ENCODE assay signal across 10 cellular contexts in the genomic region with DNA sequence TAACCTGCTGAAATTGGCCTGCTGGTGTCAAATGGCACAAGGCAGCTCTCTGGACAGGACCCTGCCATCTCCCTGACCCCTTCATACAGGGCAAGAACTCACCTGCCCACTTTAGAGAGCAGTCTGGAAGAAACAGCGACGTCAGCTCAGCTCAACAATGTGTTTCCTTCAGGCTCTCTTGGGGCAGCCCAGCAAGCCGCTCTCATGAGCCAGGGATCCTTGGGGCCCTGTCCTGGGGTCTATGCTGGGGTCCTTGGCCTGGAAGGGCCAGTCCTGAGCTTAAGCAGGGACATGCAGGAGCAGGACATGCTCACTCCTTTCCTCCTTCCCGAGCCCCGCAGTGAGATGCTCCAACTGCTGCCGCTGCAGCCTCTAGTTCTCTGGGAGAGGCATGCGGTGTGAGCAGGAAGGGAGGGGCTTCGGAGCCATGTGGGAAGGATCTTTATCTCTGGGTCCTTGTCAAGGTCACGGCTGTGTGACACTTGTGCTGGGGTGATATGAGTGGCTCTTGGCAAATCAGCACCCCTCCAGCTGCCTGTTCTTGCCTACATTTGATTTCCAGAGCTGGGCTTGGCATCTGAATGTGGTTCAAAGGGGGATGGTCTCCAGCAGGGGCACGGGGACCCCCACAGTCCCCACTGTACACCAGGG. TPM values are rescaled to one million over a fixed set of nuclear protein-coding genes. Genes with fewer than 3 reads are reported as not detected.
DNase-seq lines count a peak whose midpoint lies in the region; ATAC-seq and TF ChIP-seq lines count a peak whose summit lies in the region.
"Had no signal": no experiment of that assay in that cellular context is flagged by ENCODE, and none has a peak within 500 bp of the region (broad histone marks: within the 10 kb centered on the region; RNA-seq: fewer than 3 reads in every experiment).

No MANE protein-coding gene starts in this region.

- H4K20me1 ChIP-seq in mammary epithelial cell (ENCODE audit: insufficient read depth, low read length) = no peaks in the 10 kb centered on the region

- H3K4me2 ChIP-seq in mammary epithelial cell (ENCODE audit: insufficient read depth, low read depth, low read length) = peak overlapping the region; percentile 77

- H3K9me3 ChIP-seq in mammary epithelial cell (replicated peaks; ENCODE audit: insufficient read depth, low read length) (no peaks in the 10 kb centered on the region), right lobe of liver (no peaks in the 10 kb centered on the region), thyroid gland (no peaks in the 10 kb centered on the region)

- H2AFZ ChIP-seq in mammary epithelial cell (ENCODE audit: low read depth, low read length) = peak overlapping the region; percentile 35

- CTCF ChIA-PET in mammary epithelial cell (lab: Charles Lee; ENCODE audit: low non-redundant PET) = no interaction called here

- H3K4me1 ChIP-seq in mammary epithelial cell (ENCODE audit: insufficient read depth, low read length) (peaks cover 46% of the 10 kb centered on the region), right lobe of liver (peaks cover 0 to 6% (median 1%) of the 10 kb centered on the region in 4 donors), thyroid gland (peaks cover 13 to 55% of the 10 kb centered on the region in 2 donors)

- no peaks in the 10 kb centered on the region for H3K27me3 ChIP-seq in mammary epithelial cell (ENCODE audit: insufficient read depth, low read length)
- H3K27me3 ChIP-seq in right lobe of liver = no peaks in the 10 kb centered on the region
- no peaks in the 10 kb centered on the region for H3K27me3 ChIP-seq in thyroid gland

- ATAC-seq in right lobe of liver = peak; percentile 3 to 23 (median 4)
- ATAC-seq in GM18873 (IDR thresholded peaks at IDR 0.05; ENCODE audit: low FRiP score, unreplicated experiment) = no peak

- H3K9ac ChIP-seq in mammary epithelial cell (ENCODE audit: insufficient read depth, low read length) = no peak overlapping the region

- DNase-seq in LoVo (ENCODE audit: low spot score) = peak; percentile 20
- no peak for DNase-seq in mammary epithelial cell
- peak in 2 of 3 donors; percentile 30 to 45 for DNase-seq in right lobe of liver
- DNase-seq in thyroid gland = no peak
- DNase-seq in NCI-H2196 (lab: John Stamatoyannopoulos, UW; ENCODE audit: unreplicated experiment) = no peak
- DNase-seq in caudate nucleus (lab: John Stamatoyannopoulos, UW) = no peak
- no peak for DNase-seq in activated gamma-delta T cell (lab: John Stamatoyannopoulos, UW)
- DNase-seq: activated CD4-positive, alpha-beta T cell treated with anti-CD3 and anti-CD28 coated beads, Interleukin-2, amount 50 U/mL, for 48 hours; stimulated activated CD4-positive, alpha-beta T cell treated with anti-CD3 and anti-CD28 coated beads, Interleukin-12 subunit alpha, Interleukin-12 subunit beta, amount 100 ng/mL, for 4 hours had no signal

- intact Hi-C loops in mammary epithelial cell (cut with micrococcal nuclease) = loop anchor here (1.0 kb wide), 1 partner anchor 11 kb away; no protein-coding TSS in a partner anchor
- intact Hi-C loops in right lobe of liver (cut with DNase I) = no loop called here
- intact Hi-C loops in thyroid gland (cut with DNase I) = no loop called here

- BruUV-seq in mammary epithelial cell (replicated peaks; lab: Mats Ljungman, UMichigan) = no TSS peak

- H3K36me3 ChIP-seq in mammary epithelial cell (ENCODE audit: insufficient read depth, low read length) (no peaks in the 10 kb centered on the region), right lobe of liver (no peaks in the 10 kb centered on the region), thyroid gland (no peaks in the 10 kb centered on the region)

- in situ Hi-C loops in mammary epithelial cell (cut with MboI; ENCODE audit: low sequenced_read_pairs in 2 of 2) = no loop called here

- TF ChIP-seq CTCF in mammary epithelial cell (conservative IDR thresholded peaks at IDR 0.05 in 1 of 2, IDR thresholded peaks at IDR 0.05 in 1 of 2; ENCODE audit: extremely low read depth in 1 of 2, insufficient read depth in 1 of 2, low read depth in 1 of 2, low read length in 2 of 2) = no peak
- no peak for TF ChIP-seq CTCF in right lobe of liver (IDR thresholded peaks at IDR 0.05)
- no peak for TF ChIP-seq CTCF in thyroid gland (IDR thresholded peaks at IDR 0.05)

- TF ChIP-seq POLR2A in right lobe of liver (IDR thresholded peaks at IDR 0.05) (no peak), thyroid gland (IDR thresholded peaks at IDR 0.05) (no peak)

- no peaks in the 10 kb centered on the region for H3K79me2 ChIP-seq in mammary epithelial cell (ENCODE audit: insufficient read depth, low read length)

- 40% methylated on average over 7 of the region's 10 CpGs for WGBS in mammary epithelial cell (ENCODE audit: low coverage, missing lambda C conversion rate)
- WGBS in right lobe of liver (ENCODE audit: insufficient coverage, low coverage, low lambda C conversion rate, missing lambda C conversion rate) = 55% methylated on average over 2 of the region's 10 CpGs
- WGBS in thyroid gland, 2 donors = 7 to 17% methylated on average over 5 to 6 of the region's 10 CpGs

- peak overlapping the region; percentile 46 for H3K27ac ChIP-seq in mammary epithelial cell (ENCODE audit: insufficient read depth, low read depth, low read length)
- H3K27ac ChIP-seq in right lobe of liver = peak overlapping the region; percentile 8 to 60 (median 49)
- H3K27ac ChIP-seq in thyroid gland = peak overlapping the region; percentile 47 to 82 (median 66)
- no peak overlapping the region for H3K27ac ChIP-seq in caudate nucleus (ENCODE audit: low read depth, low read length)

- dilution Hi-C loops in mammary epithelial cell (cut with HindIII; ENCODE audit: low sequenced_read_pairs) = loop anchor here (5.0 kb wide), 1 partner anchor 365 kb away; no protein-coding TSS in a partner anchor

- H3K4me3 ChIP-seq in mammary epithelial cell (replicated peaks in 1 of 3; ENCODE audit: insufficient read depth in 1 of 3, low read depth in 2 of 3, low read length in 3 of 3) (no peak overlapping the region), right lobe of liver (no peak overlapping the region), thyroid gland (replicated peaks in 1 of 3) (peak overlapping the region in 1 of 3 donors; percentile 17)

RNA-seq across cellular contexts. Expression of a gene that starts 3.4 kb away (rescaled TPM):
- total RNA-seq in mammary epithelial cell (10 to 100 TPM; 13.2 to 22.0 TPM), right lobe of liver (10 to 100 TPM in 5 of 6 experiments, 1 to 10 TPM in 1; 9.8 to 40.2 (median 26.2) TPM), thyroid gland (100 to 1,000 TPM in 1 of 4 donors, 10 to 100 TPM in 3; 58.8 to 135 (median 73.7) TPM)
- polyA plus RNA-seq in mammary epithelial cell = 10.4 TPM
- polyA minus RNA-seq in mammary epithelial cell = 10.4 TPM

RNA-seq across cellular contexts. Expression of a gene that starts 17.8 kb away (rescaled TPM):
- total RNA-seq in mammary epithelial cell (10 to 100 TPM; 54.5 to 86.5 TPM), right lobe of liver (10 to 100 TPM; 15.6 to 26.3 (median 18.7) TPM), thyroid gland (10 to 100 TPM; 21.2 to 37.1 (median 27.3) TPM)
- 61.6 TPM for polyA plus RNA-seq in mammary epithelial cell
- 59.7 TPM for polyA minus RNA-seq in mammary epithelial cell

RNA-seq across cellular contexts. Expression of a gene that starts 47.2 kb away (rescaled TPM):
- total RNA-seq in mammary epithelial cell (10 to 100 TPM; 11.8 to 24.2 TPM), right lobe of liver (10 to 100 TPM in 5 of 6 experiments, 1 to 10 TPM in 1; 7.4 to 63.7 (median 39.1) TPM), thyroid gland (10 to 100 TPM; 23.9 to 37.1 (median 31.2) TPM)
- polyA plus RNA-seq in mammary epithelial cell = 4.0 TPM
- 4.9 TPM for polyA minus RNA-seq in mammary epithelial cell

RNA-seq across cellular contexts. Expression of a gene that starts 47.7 kb away (rescaled TPM):
- total RNA-seq in mammary epithelial cell (100 to 1,000 TPM; 173 to 221 TPM), right lobe of liver (100 to 1,000 TPM in 4 of 6 experiments, 10 to 100 TPM in 2; 82.8 to 257 (median 121) TPM), thyroid gland (100 to 1,000 TPM; 193 to 443 (median 390) TPM)
- 109 TPM for polyA plus RNA-seq in mammary epithelial cell
- 167 TPM for polyA minus RNA-seq in mammary epithelial cell

Comparison
In these comparisons a context has a peak if more than half of its experiments do, and no peak if none do; other contexts are left out.
1. DNase-seq: peak in LoVo (single experiment) and right lobe of liver (2 of 3); none in mammary epithelial cell (single experiment), thyroid gland (0 of 2), NCI-H2196 (single experiment), caudate nucleus (0 of 61) and activated gamma-delta T cell (single experiment).